Comparison of ENCODE assay signal across 8 cellular contexts in the genomic region with DNA sequence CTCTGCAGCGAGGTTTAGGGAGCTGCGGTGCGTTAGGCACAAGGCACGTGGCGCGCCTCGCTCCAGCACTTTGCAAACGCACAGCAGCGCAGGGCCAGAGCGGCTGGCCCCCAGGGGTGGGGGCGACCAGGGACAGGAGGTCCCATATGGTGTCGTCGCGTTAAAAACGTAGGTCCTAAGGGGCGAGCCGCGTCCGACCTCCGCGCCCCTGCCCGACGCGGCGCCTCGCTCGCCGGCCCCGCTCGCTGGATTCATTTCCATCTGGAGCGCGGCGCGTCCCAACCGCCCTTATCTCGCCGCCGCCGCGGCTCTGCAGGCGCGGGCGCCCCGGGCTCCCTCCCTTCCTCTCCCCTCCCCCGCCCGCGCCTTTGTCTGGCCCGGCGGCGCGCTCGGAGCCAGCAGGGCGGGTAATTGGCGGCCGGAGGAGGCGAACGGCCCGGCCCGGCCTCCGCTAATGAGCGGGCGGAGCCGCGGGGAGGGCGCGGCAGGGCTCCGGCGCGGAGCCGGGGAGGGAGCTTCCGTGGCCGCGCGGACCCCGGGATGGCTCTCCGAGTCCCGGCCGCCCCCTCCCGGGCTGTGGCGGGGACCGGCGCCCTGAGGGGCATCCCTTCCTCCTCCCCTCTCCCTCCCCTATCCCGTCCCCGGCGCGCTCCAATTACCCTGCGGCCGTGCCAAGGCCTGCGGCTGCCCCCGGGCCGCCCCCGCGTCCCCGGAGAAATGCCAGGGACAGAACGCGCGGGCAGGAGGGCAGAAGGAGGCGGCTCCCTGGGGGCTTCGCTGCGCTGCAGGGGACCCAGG.
DNase-seq lines count a peak whose midpoint lies in the region; ATAC-seq and TF ChIP-seq lines count a peak whose summit lies in the region.

No MANE protein-coding gene starts in this region.

- no peaks in the 10 kb centered on the region for H3K27me3 ChIP-seq in vagina

- H3K27me3 Mint-ChIP-seq in nephron progenitor cell (ENCODE audit: low read depth, poor library complexity), result peaks cover 51% of the 10 kb centered on the region

- peak overlapping the region; percentile 40 for H3K27ac ChIP-seq in vagina

- no peaks in the 10 kb centered on the region for H3K36me3 Mint-ChIP-seq in nephron progenitor cell (ENCODE audit: low read depth)

- H3K4me3 Mint-ChIP-seq in nephron progenitor cell, result peak overlapping the region; percentile 77

- no peaks in the 10 kb centered on the region for H3K36me3 ChIP-seq in vagina

- peaks cover 9% of the 10 kb centered on the region for H3K9me3 Mint-ChIP-seq in nephron progenitor cell

- H3K27ac Mint-ChIP-seq in nephron progenitor cell, result no peak overlapping the region

- DNase-seq in EH (ENCODE audit: low read depth) (peak; percentile 56), NCI-H128 (lab: John Stamatoyannopoulos, UW; ENCODE audit: unreplicated experiment) (peak; percentile 9), fibroblast of the aortic adventitia (ENCODE audit: low read depth) (peak; percentile 24), nephron progenitor cell (peak; percentile 75), vagina (ENCODE audit: extremely low spot score in 2 of 2) (no peak)
- DNase-seq in activated T-cell treated with anti-CD3 and anti-CD28 coated beads, Interleukin-2, amount 50 U/mL, for 1 hour, result peak; percentile 21

- TF ChIP-seq CTCF in fibroblast of the aortic adventitia (IDR thresholded peaks at IDR 0.05; ENCODE audit: insufficient read depth, low read length) (no peak), nephron progenitor cell (IDR thresholded peaks at IDR 0.05) (no peak), vagina (IDR thresholded peaks at IDR 0.05) (no peak)

- no peak for TF ChIP-seq POLR2A in vagina (IDR thresholded peaks at IDR 0.05)

- H3K4me3 ChIP-seq in fibroblast of the aortic adventitia (ENCODE audit: low read depth, low read length), result peak overlapping the region; percentile 47
- peak overlapping the region; percentile 41 to 42 for H3K4me3 ChIP-seq in vagina

- no peaks in the 10 kb centered on the region for H3K9me3 ChIP-seq in vagina

- ATAC-seq in GM19035 (IDR thresholded peaks at IDR 0.05; ENCODE audit: unreplicated experiment) (no peak), GM18868 (IDR thresholded peaks at IDR 0.05; ENCODE audit: unreplicated experiment) (no peak)

- peaks cover 27% of the 10 kb centered on the region for H3K4me1 Mint-ChIP-seq in nephron progenitor cell

- no peaks in the 10 kb centered on the region for H3K4me1 ChIP-seq in vagina

- intact Hi-C loops in vagina (cut with DNase I), result no loop called here

Comparison
In these comparisons a context has a peak if more than half of its experiments do, and no peak if none do; other contexts are left out.
1. DNase-seq: peak in EH (single experiment), NCI-H128 (single experiment), activated T-cell treated with anti-CD3 and anti-CD28 coated beads, Interleukin-2, amount 50 U/mL, for 1 hour (single experiment), fibroblast of the aortic adventitia (single experiment) and nephron progenitor cell (single experiment); none in vagina (0 of 2).